8 cellular contexts compared by ENCODE assay signal in the genomic region with DNA sequence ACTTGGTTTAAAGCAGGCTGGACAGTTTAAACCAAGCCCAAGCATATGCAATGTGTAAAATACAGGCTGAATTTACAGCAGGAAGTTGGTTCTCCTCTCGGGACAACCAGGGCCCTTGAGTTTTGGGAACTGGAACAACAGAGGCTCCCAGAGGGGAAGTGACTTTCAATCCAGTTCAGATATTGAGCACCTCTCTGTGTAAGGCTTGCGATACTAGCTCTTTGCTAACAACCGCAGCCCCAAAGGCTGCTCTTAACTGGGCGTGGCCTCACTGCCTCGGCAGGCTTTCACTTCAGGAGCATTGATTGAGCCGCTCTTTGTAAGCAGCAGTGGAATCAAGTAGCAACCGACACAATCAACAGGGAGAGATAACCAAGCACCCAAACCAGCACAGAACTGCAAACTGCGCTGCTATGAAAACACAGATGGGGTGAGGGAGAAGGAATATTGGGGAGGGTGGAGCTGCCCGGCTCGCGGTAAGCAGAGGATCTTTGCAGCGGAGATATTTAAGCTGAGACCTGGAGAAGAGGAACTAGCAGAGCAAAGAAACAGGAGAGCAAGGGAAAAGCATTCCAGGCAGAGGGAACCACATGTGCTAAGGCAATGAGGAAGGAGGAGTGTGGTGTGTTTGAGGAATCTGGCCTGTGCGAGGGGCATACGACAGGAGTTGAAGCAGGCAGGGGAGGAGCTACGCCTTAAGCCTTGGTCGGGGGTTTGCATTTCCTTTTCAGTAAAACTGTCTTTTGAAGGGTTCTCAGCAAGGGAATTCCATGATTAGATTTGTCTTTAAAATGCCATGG. TPM values are rescaled to one million over a fixed set of nuclear protein-coding genes. Genes with fewer than 3 reads are reported as not detected.
A peak's percentile ranks its signal among the peaks of the same experiment; 100 is the strongest.
DNase-seq lines count a peak whose midpoint lies in the region; ATAC-seq, FAIRE-seq and TF ChIP-seq lines count a peak whose summit lies in the region.

No MANE protein-coding gene starts in this region.

- H3K9ac ChIP-seq in endothelial cell of umbilical vein (replicated peaks; ENCODE audit: extremely low read depth, insufficient read depth, low read length) = peak overlapping the region; percentile 30

- peak; percentile 94 for ATAC-seq in HG02885 (IDR thresholded peaks at IDR 0.05; ENCODE audit: poor library complexity, unreplicated experiment)
- ATAC-seq in stimulated activated naive CD8-positive, alpha-beta T cell treated with anti-CD3 and anti-CD28 coated beads, Interleukin-15, amount 100 ng/mL, for 72 hours = peak; percentile 95

- no peaks in the 10 kb centered on the region for H3K9me3 ChIP-seq in endothelial cell of umbilical vein (replicated peaks; ENCODE audit: control insufficient read depth, insufficient read depth, low read length)
- no peaks in the 10 kb centered on the region for H3K9me3 ChIP-seq in muscle layer of duodenum (ENCODE audit: control insufficient read depth in 1 of 2, low read length in 2 of 2)

- no peaks in the 10 kb centered on the region for H3K9me1 ChIP-seq in endothelial cell of umbilical vein (replicated peaks; ENCODE audit: control insufficient read depth, extremely low read depth, insufficient read depth, low read length)

- no peak overlapping the region for H3K4me3 Mint-ChIP-seq in activated CD4-positive, alpha-beta T cell treated with anti-CD3 and anti-CD28 coated beads, Interleukin-2, amount 10 ng/mL, durations not matched to agents 7 days and 5 days
- no peak overlapping the region for H3K4me3 Mint-ChIP-seq in stimulated activated naive CD8-positive, alpha-beta T cell treated with anti-CD3 and anti-CD28 coated beads, Interleukin-15, amount 100 ng/mL, for 72 hours

- H3K27me3 ChIP-seq in endothelial cell of umbilical vein (ENCODE audit: control insufficient read depth in 2 of 2, insufficient read depth in 2 of 2, low read length in 2 of 2) (no peaks in the 10 kb centered on the region), muscle layer of duodenum (ENCODE audit: low read depth, low read length) (no peaks in the 10 kb centered on the region)

- dilution Hi-C loops in endothelial cell of umbilical vein (cut with MboI; ENCODE audit: extremely low pct_ligation_motif_present, low sequenced_read_pairs) = no loop called here

- TF ChIP-seq CTCF in endothelial cell of umbilical vein (IDR thresholded peaks at IDR 0.05; ENCODE audit: extremely low read depth in 1 of 2, insufficient read depth in 1 of 2, low read depth in 1 of 2, low read length in 2 of 2) = no peak

- H3K36me3 ChIP-seq in endothelial cell of umbilical vein (ENCODE audit: control insufficient read depth in 2 of 2, extremely low read depth in 1 of 2, insufficient read depth in 2 of 2, low read length in 2 of 2) (no peaks in the 10 kb centered on the region), muscle layer of duodenum (ENCODE audit: control insufficient read depth in 1 of 2, insufficient read depth in 2 of 2, low read length in 2 of 2) (no peaks in the 10 kb centered on the region)

- H3K4me3 ChIP-seq in endothelial cell of umbilical vein (replicated peaks in 1 of 3; ENCODE audit: insufficient read depth in 1 of 3, low read depth in 1 of 3, low read length in 3 of 3) (peak overlapping the region; percentile 27 to 77 (median 64)), muscle layer of duodenum (ENCODE audit: low read depth in 1 of 2, low read length in 2 of 2) (peak overlapping the region; percentile 70 to 72)

- H3K36me3 Mint-ChIP-seq in activated CD4-positive, alpha-beta T cell treated with anti-CD3 and anti-CD28 coated beads, Interleukin-2, amount 10 ng/mL, durations not matched to agents 7 days and 5 days (ENCODE audit: low read depth) = peaks cover 10% of the 10 kb centered on the region

- CTCF ChIA-PET in activated CD4-positive, alpha-beta T cell treated with anti-CD3 and anti-CD28 coated beads, Interleukin-2, amount 10 ng/mL, durations not matched to agents 7 days and 5 days (lab: Charles Lee) = interaction anchor here (0.6 to 5.0 kb wide), 13 partner anchors 9 to 156 kb away, joined by 3 to 68 read pairs (median 7); partner anchors contain the start of gene YY1
- CTCF ChIA-PET in endothelial cell of umbilical vein (lab: Charles Lee) = interaction anchor here (0.6 to 2.0 kb wide), 14 partner anchors 9 to 251 kb away, joined by 3 to 9 read pairs (median 4); no protein-coding TSS in a partner anchor

- peak overlapping the region; percentile 93 for H3K4me2 ChIP-seq in endothelial cell of umbilical vein (ENCODE audit: insufficient read depth, low read length)

- H3K27me3 Mint-ChIP-seq in activated CD4-positive, alpha-beta T cell treated with anti-CD3 and anti-CD28 coated beads, Interleukin-2, amount 10 ng/mL, durations not matched to agents 7 days and 5 days = no peaks in the 10 kb centered on the region
- H3K27me3 Mint-ChIP-seq in stimulated activated naive CD8-positive, alpha-beta T cell treated with anti-CD3 and anti-CD28 coated beads, Interleukin-15, amount 100 ng/mL, for 72 hours = no peaks in the 10 kb centered on the region

- peaks cover 23% of the 10 kb centered on the region for H3K4me1 Mint-ChIP-seq in activated CD4-positive, alpha-beta T cell treated with anti-CD3 and anti-CD28 coated beads, Interleukin-2, amount 10 ng/mL, durations not matched to agents 7 days and 5 days
- peaks cover 11% of the 10 kb centered on the region for H3K4me1 Mint-ChIP-seq in stimulated activated naive CD8-positive, alpha-beta T cell treated with anti-CD3 and anti-CD28 coated beads, Interleukin-15, amount 100 ng/mL, for 72 hours

- intact Hi-C loops in endothelial cell of umbilical vein (cut with micrococcal nuclease) = no loop called here

- TF ChIP-seq POLR2A in endothelial cell of umbilical vein (IDR thresholded peaks at IDR 0.05; ENCODE audit: low read depth, low read length) = no peak

- peak; percentile 88 for FAIRE-seq in endothelial cell of umbilical vein (lab: Jason Lieb, UNC)

- POLR2A ChIA-PET in activated CD4-positive, alpha-beta T cell treated with anti-CD3 and anti-CD28 coated beads, Interleukin-2, amount 10 ng/mL, durations not matched to agents 7 days and 5 days (lab: Charles Lee) = interaction anchor here (0.5 to 1.4 kb wide), 3 partner anchors 11 to 468 kb away, joined by 3 to 4 read pairs (median 3); no protein-coding TSS in a partner anchor
- POLR2A ChIA-PET in endothelial cell of umbilical vein (lab: Charles Lee) = no interaction called here

- no peaks in the 10 kb centered on the region for H4K20me1 ChIP-seq in endothelial cell of umbilical vein (replicated peaks; ENCODE audit: control insufficient read depth, extremely low read depth, insufficient read depth, low read length)

- DNase-seq in NCI-H524 (lab: John Stamatoyannopoulos, UW) = peak; percentile 19 to 41
- DNase-seq in NCI-H524 treated with DMSO at 0.1 percent for 48 hours (lab: John Stamatoyannopoulos, UW) = no peak
- peak; percentile 17 for DNase-seq in NCI-H2171 (lab: John Stamatoyannopoulos, UW)
- peak; percentile 84 for DNase-seq in activated CD4-positive, alpha-beta T cell treated with anti-CD3 and anti-CD28 coated beads, Interleukin-2, amount 10 ng/mL, durations not matched to agents 7 days and 5 days
- DNase-seq in endothelial cell of umbilical vein (ENCODE audit: low read depth, low spot score) = peak; percentile 66
- peak; percentile 57 to 70 for DNase-seq in stimulated activated naive CD8-positive, alpha-beta T cell treated with anti-CD3 and anti-CD28 coated beads, Interleukin-15, amount 100 ng/mL, for 72 hours

- H3K4me1 ChIP-seq in endothelial cell of umbilical vein (ENCODE audit: control insufficient read depth, extremely low read depth, insufficient read depth, low read length) (peaks cover 19% of the 10 kb centered on the region), muscle layer of duodenum (ENCODE audit: control insufficient read depth in 1 of 2, insufficient read depth in 2 of 2, low read length in 2 of 2) (peaks cover 17 to 19% of the 10 kb centered on the region in 2 donors)

- no peak overlapping the region for H3K27ac Mint-ChIP-seq in activated CD4-positive, alpha-beta T cell treated with anti-CD3 and anti-CD28 coated beads, Interleukin-2, amount 10 ng/mL, durations not matched to agents 7 days and 5 days
- no peak overlapping the region for H3K27ac Mint-ChIP-seq in stimulated activated naive CD8-positive, alpha-beta T cell treated with anti-CD3 and anti-CD28 coated beads, Interleukin-15, amount 100 ng/mL, for 72 hours

- H3K27ac ChIP-seq in endothelial cell of umbilical vein (ENCODE audit: insufficient read depth, low read depth, low read length) = no peak overlapping the region
- H3K27ac ChIP-seq in muscle layer of duodenum (ENCODE audit: low read length) = peak overlapping the region; percentile 65

- BruUV-seq in endothelial cell of umbilical vein (replicated peaks; lab: Mats Ljungman, UMichigan) = no TSS peak

- no peaks in the 10 kb centered on the region for H3K79me2 ChIP-seq in endothelial cell of umbilical vein (ENCODE audit: control insufficient read depth, insufficient read depth, low read length)

- no peaks in the 10 kb centered on the region for H3K9me3 Mint-ChIP-seq in activated CD4-positive, alpha-beta T cell treated with anti-CD3 and anti-CD28 coated beads, Interleukin-2, amount 10 ng/mL, durations not matched to agents 7 days and 5 days
- no peaks in the 10 kb centered on the region for H3K9me3 Mint-ChIP-seq in stimulated activated naive CD8-positive, alpha-beta T cell treated with anti-CD3 and anti-CD28 coated beads, Interleukin-15, amount 100 ng/mL, for 72 hours

- H2AFZ ChIP-seq in endothelial cell of umbilical vein (ENCODE audit: low read depth, low read length) = peak overlapping the region; percentile 93

TF ChIP-seq in endothelial cell of umbilical vein, 7 proteins besides CTCF, POLR2A, EP300 and RAD21 (continues in another document):
- TF ChIP-seq FOS (IDR thresholded peaks at IDR 0.05; ENCODE audit: borderline replicate concordance, insufficient read depth, low read length) (no peak), EZH2 (IDR thresholded peaks at IDR 0.05; ENCODE audit: borderline replicate concordance, low read depth, low read length, severe bottlenecking) (no peak), MYC (IDR thresholded peaks at IDR 0.05; ENCODE audit: low read depth, low read length) (no peak)
- TF ChIP-seq, protein P1, sequence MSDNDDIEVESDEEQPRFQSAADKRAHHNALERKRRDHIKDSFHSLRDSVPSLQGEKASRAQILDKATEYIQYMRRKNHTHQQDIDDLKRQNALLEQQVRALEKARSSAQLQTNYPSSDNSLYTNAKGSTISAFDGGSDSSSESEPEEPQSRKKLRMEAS (IDR thresholded peaks at IDR 0.05; ENCODE audit: insufficient read depth, insufficient read length) = no peak

RNA-seq across cellular contexts. Expression of gene YY1, which starts 17.3 kb away (rescaled TPM):
- total RNA-seq in activated CD4-positive, alpha-beta T cell treated with anti-CD3 and anti-CD28 coated beads, Interleukin-2, amount 10 ng/mL, durations not matched to agents 7 days and 5 days = 100 to 1,000 TPM in 1 of 2 experiments, 10 to 100 TPM in 1; 95.0 to 107 TPM
- 71.0 and 78.6 TPM in 2 replicates for total RNA-seq in endothelial cell of umbilical vein
- 18.6 and 23.5 TPM in 2 replicates for polyA plus RNA-seq in endothelial cell of umbilical vein
- 24.3 and 27.6 TPM in 2 replicates for polyA plus RNA-seq in endothelial cell of umbilical vein (2011; cell fraction: cytosol; rRNA removed)
- 36.4 and 39.8 TPM in 2 replicates for polyA plus RNA-seq in endothelial cell of umbilical vein (2011; cell fraction: nucleus; rRNA removed)
- polyA plus RNA-seq in endothelial cell of umbilical vein (2012) = 42.9 and 57.4 TPM in 2 replicates
- polyA minus RNA-seq in endothelial cell of umbilical vein = 27.8 and 31.4 TPM in 2 replicates
- 33.1 TPM for polyA minus RNA-seq in endothelial cell of umbilical vein (2011; cell fraction: cytosol; rRNA and poly(A)+ RNA removed)
- polyA minus RNA-seq in endothelial cell of umbilical vein (2011; cell fraction: nucleus; rRNA and poly(A)+ RNA removed) = 22.2 and 27.0 TPM in 2 replicates
